Comparison of ENCODE assay signal across 9 cellular contexts in the genomic region with DNA sequence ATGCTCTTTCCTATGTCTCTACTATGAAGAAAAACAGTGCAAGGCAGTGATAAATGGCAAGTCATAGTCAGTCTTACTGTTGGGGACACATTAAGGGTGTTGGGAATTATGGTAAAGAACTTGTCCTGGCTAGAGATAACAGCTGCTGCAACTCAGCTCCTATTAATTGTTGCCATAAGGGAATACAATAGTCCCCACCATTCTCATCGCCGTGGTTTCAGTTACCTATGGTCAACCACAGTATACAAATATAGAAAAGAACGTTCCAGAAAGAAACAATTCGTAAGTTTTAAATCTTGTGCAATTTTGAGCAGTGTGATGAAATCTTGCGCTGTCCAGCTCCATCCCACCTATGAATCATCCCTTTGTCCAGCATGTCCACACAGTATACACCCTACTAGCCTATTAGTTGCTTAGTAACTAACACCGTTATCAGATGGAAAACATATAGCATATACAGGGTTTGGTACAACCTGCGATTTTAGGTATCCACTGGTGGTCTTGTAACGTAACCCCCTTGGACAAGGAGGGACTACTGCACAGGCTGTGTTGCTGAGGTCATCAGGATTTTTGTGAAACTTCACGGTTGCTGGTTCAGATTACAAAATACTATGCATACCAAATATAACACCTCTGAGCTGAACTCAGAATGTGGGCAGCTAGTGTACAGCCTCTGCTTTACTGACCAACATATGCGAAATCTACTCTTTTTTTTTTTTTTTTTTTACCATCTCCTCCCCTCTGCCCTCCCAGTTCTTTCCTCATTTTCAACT. TPM values are rescaled to one million over a fixed set of nuclear protein-coding genes. Genes with fewer than 3 reads are reported as not detected.
DNase-seq lines count a peak whose midpoint lies in the region; ATAC-seq and TF ChIP-seq lines count a peak whose summit lies in the region.
"Had no signal": no experiment of that assay in that cellular context is flagged by ENCODE, and none has a peak within 500 bp of the region (broad histone marks: within the 10 kb centered on the region; RNA-seq: fewer than 3 reads in every experiment).

No MANE protein-coding gene starts in this region.

- DNase-seq in HCEC 1CT = peak; percentile 90
- peak; percentile 69 for DNase-seq in RWPE1 (ENCODE audit: low spot score)
- DNase-seq in fibroblast of gingiva (ENCODE audit: low read depth) = peak; percentile 97
- DNase-seq in sciatic nerve (ENCODE audit: low spot score) = no peak
- DNase-seq in NCI-H1417 treated with DMSO at 0.1 percent for 48 hours (lab: John Stamatoyannopoulos, UW) = no peak
- DNase-seq in NAMALWA (ENCODE audit: low spot score) = no peak
- no peak for DNase-seq in NCI-H187 treated with DMSO at 0.1 percent for 48 hours (lab: John Stamatoyannopoulos, UW)
- no peak for DNase-seq in ascending aorta (ENCODE audit: low spot score in 2 of 2)
- DNase-seq: activated naive CD8-positive, alpha-beta T cell treated with anti-CD3 and anti-CD28 coated beads for 36 hours had no signal

- no peaks in the 10 kb centered on the region for H3K9me3 ChIP-seq in ascending aorta

- H3K4me3 ChIP-seq in ascending aorta = no peak overlapping the region

- no peaks in the 10 kb centered on the region for H3K27me3 ChIP-seq in ascending aorta

- CTCF ChIA-PET in RWPE1 (lab: Yijun Ruan, JAX) = no interaction called here

- no peak for TF ChIP-seq CTCF in RWPE1 (conservative IDR thresholded peaks at IDR 0.05; ENCODE audit: low read depth)
- TF ChIP-seq CTCF in ascending aorta (IDR thresholded peaks at IDR 0.05) = no peak

- no peaks in the 10 kb centered on the region for H3K4me1 ChIP-seq in ascending aorta

- POLR2A ChIA-PET in RWPE1 (lab: Yijun Ruan, JAX; ENCODE audit: low non-redundant PET) = no interaction called here

- peaks cover 69% of the 10 kb centered on the region in 2 donors for H3K36me3 ChIP-seq in ascending aorta

- intact Hi-C loops in sciatic nerve (cut with DNase I) (no loop called here), ascending aorta (cut with DNase I) (no loop called here)

- H3K27ac ChIP-seq in RWPE1 (no peak overlapping the region; the same call in 1 of the 2 replicates), ascending aorta (no peak overlapping the region)

- ATAC-seq in sciatic nerve = peak; percentile 70

RNA-seq across cellular contexts. Expression of a gene that starts 53.5 kb away (rescaled TPM):
- total RNA-seq in sciatic nerve (78.4 TPM), ascending aorta (25.8 TPM)

Comparison
In these comparisons a context has a peak if more than half of its experiments do, and no peak if none do; other contexts are left out.
1. DNase-seq: peak in HCEC 1CT (single experiment), RWPE1 (single experiment) and fibroblast of gingiva (single experiment); none in sciatic nerve (single experiment), NCI-H1417 treated with DMSO at 0.1 percent for 48 hours (single experiment), NAMALWA (single experiment), NCI-H187 treated with DMSO at 0.1 percent for 48 hours (single experiment) and ascending aorta (0 of 2).